In the genomic region with DNA sequence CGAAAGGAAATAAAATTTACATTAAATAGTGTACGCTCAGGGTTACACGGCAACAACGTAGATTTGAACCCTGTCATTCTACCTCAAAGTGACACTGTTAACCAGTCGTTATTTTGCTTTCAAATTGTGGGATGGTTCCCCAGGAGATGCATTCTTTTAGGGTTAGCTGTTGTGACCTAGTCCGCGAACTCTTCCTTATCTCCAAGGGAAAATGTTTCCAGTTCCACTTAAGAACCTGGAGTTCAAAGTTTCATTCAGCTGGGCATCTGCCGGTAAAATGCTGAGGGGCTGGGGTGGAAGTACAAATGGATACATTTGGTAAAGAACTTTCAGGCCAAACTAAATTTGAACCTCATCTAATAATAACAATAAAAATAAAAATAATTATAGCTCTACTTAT, we compare ENCODE assay signal across 17 cellular contexts.
A peak's percentile ranks its signal among the peaks of the same experiment; 100 is the strongest.
DNase-seq lines count a peak whose midpoint lies in the region; ATAC-seq, FAIRE-seq and TF ChIP-seq lines count a peak whose summit lies in the region.
"Had no signal": no experiment of that assay in that cellular context is flagged by ENCODE, and none has a peak within 500 bp of the region (broad histone marks: within the 10 kb centered on the region; RNA-seq: fewer than 3 reads in every experiment).

No MANE protein-coding gene starts in this region.

- no peaks in the 10 kb centered on the region for H3K79me2 ChIP-seq in HepG2 (ENCODE audit: insufficient read depth, low read length)

- no peak overlapping the region for H3K9ac ChIP-seq in HepG2 (ENCODE audit: insufficient read depth, low read depth, low read length)

- H3K4me3 ChIP-seq in left ventricle myocardium inferior (no peak overlapping the region), HepG2 (replicated peaks in 1 of 3; ENCODE audit: insufficient read depth in 1 of 3, low read depth in 2 of 3, low read length in 3 of 3) (no peak overlapping the region), ascending aorta (no peak overlapping the region)

- POLR2A ChIA-PET in HepG2 (lab: Yijun Ruan, JAX), result no interaction called here

- BruUV-seq in HepG2 (replicated peaks; lab: Mats Ljungman, UMichigan), result no TSS peak

- H4K20me1 ChIP-seq in HepG2 (ENCODE audit: insufficient read depth, low read length), result no peaks in the 10 kb centered on the region

- TF ChIP-seq POLR2A in HepG2 (IDR thresholded peaks at IDR 0.05; ENCODE audit: insufficient read depth in 1 of 2, low read depth in 2 of 2, low read length in 2 of 2), result no peak

- in situ Hi-C loops in HepG2 (cut with HindIII; ENCODE audit: extremely low pct_ligation_motif_present, low pct_unique_long_range_greater_than_20kb), result no loop called here

- H3K27me3 ChIP-seq in left ventricle myocardium inferior (ENCODE audit: low read depth), result no peaks in the 10 kb centered on the region
- H3K27me3 ChIP-seq in HepG2 (ENCODE audit: control insufficient read depth in 1 of 2, insufficient read depth in 2 of 2, low read length in 2 of 2), result no peaks in the 10 kb centered on the region
- H3K27me3 ChIP-seq in ascending aorta, result no peaks in the 10 kb centered on the region

- H3K9me3 ChIP-seq in left ventricle myocardium inferior (replicated peaks) (no peaks in the 10 kb centered on the region), HepG2 (ENCODE audit: low read length) (no peaks in the 10 kb centered on the region), ascending aorta (no peaks in the 10 kb centered on the region)

- no peak for TF ChIP-seq RAD21 in HepG2 (CRISPR knock-in tag; IDR thresholded peaks at IDR 0.05)

- H3K36me3 ChIP-seq in left ventricle myocardium inferior, result peaks cover 19% of the 10 kb centered on the region
- H3K36me3 ChIP-seq in HepG2 (replicated peaks in 1 of 2; ENCODE audit: control insufficient read depth in 1 of 2, insufficient read depth in 2 of 2, low read length in 2 of 2), result peaks cover 1 to 17% of the 10 kb centered on the region in 2 experiments
- peaks cover 0 to 3% of the 10 kb centered on the region in 2 donors for H3K36me3 ChIP-seq in ascending aorta

- no peak for ATAC-seq in Right ventricle myocardium inferior
- no peak for ATAC-seq in HepG2
- ATAC-seq in GM19455 (IDR thresholded peaks at IDR 0.05; ENCODE audit: unreplicated experiment), result no peak
- ATAC-seq: CD8-positive, alpha-beta T cell had no signal

- intact Hi-C loops in left ventricle myocardium inferior (cut with micrococcal nuclease), result no loop called here
- intact Hi-C loops in Right ventricle myocardium inferior (cut with DNase I), result loop anchor here (5.0 kb wide), 1 partner anchor 117 kb away; no protein-coding TSS in a partner anchor
- intact Hi-C loops in HepG2 (cut with micrococcal nuclease; ENCODE audit: unreplicated experiment), result no loop called here
- intact Hi-C loops in ascending aorta (cut with DNase I), result no loop called here

- no peak for TF ChIP-seq CTCF in left ventricle myocardium inferior (IDR thresholded peaks at IDR 0.05; ENCODE audit: borderline replicate concordance)
- no peak for TF ChIP-seq CTCF in HepG2 (CRISPR knock-in tag; IDR thresholded peaks at IDR 0.05)
- TF ChIP-seq CTCF in ascending aorta (IDR thresholded peaks at IDR 0.05), result no peak

- no peak for TF ChIP-seq EP300 in HepG2 (IDR thresholded peaks at IDR 0.05; ENCODE audit: low read depth in 2 of 2, low read length in 2 of 2)
- no peak for TF ChIP-seq EP300 in HepG2 (CRISPR knock-in tag; IDR thresholded peaks at IDR 0.05; ENCODE audit: borderline replicate concordance)

- FAIRE-seq in HepG2 (lab: Jason Lieb, UNC), result no peak
- FAIRE-seq: G401.6, GM12891 had no signal

- H3K27ac ChIP-seq in left ventricle myocardium inferior (replicated peaks), result peak overlapping the region; percentile 73
- no peak overlapping the region for H3K27ac ChIP-seq in HepG2 (ENCODE audit: extremely low read length, insufficient read depth, low read length)
- H3K27ac ChIP-seq in ascending aorta, result no peak overlapping the region
- H3K27ac ChIP-seq: 22Rv1 had no signal

- no peak for DNase-seq in left ventricle myocardium inferior
- DNase-seq in Right ventricle myocardium inferior (ENCODE audit: missing footprints), result no peak
- peak; percentile 52 for DNase-seq in amniotic epithelial cell (ENCODE audit: low read depth)
- peak; percentile 41 for DNase-seq in mucosa of gallbladder (ENCODE audit: low spot score)
- no peak for DNase-seq in HepG2 (ENCODE audit: low spot score)
- no peak for DNase-seq in NCI-H1930 (lab: John Stamatoyannopoulos, UW)
- no peak for DNase-seq in ascending aorta (ENCODE audit: low spot score in 2 of 2)
- DNase-seq: CD8-positive, alpha-beta T cell; COR-L47; DMS53; EL; GOT3; H9 had no signal

- CTCF ChIA-PET in HepG2 (lab: Yijun Ruan, JAX; ENCODE audit: low intra/inter-chr PET ratio, low total read pairs), result no interaction called here

- H3K4me2 ChIP-seq in HepG2 (ENCODE audit: low read depth, low read length), result no peak overlapping the region

- H3K4me1 ChIP-seq in left ventricle myocardium inferior (peaks cover 86% of the 10 kb centered on the region), HepG2 (ENCODE audit: insufficient read depth, low read length) (peaks cover 19% of the 10 kb centered on the region), ascending aorta (peaks cover 11 to 31% of the 10 kb centered on the region in 2 donors)

- no peak overlapping the region for H2AFZ ChIP-seq in HepG2 (ENCODE audit: low read length)

- WGBS in HepG2 (ENCODE audit: low lambda C conversion rate), result 85% methylated on average over 8 of the region's 8 CpGs

TF ChIP-seq in HepG2, 621 proteins besides CTCF, POLR2A, EP300 and RAD21 (continues in another document):
- TF ChIP-seq, protein P1, sequence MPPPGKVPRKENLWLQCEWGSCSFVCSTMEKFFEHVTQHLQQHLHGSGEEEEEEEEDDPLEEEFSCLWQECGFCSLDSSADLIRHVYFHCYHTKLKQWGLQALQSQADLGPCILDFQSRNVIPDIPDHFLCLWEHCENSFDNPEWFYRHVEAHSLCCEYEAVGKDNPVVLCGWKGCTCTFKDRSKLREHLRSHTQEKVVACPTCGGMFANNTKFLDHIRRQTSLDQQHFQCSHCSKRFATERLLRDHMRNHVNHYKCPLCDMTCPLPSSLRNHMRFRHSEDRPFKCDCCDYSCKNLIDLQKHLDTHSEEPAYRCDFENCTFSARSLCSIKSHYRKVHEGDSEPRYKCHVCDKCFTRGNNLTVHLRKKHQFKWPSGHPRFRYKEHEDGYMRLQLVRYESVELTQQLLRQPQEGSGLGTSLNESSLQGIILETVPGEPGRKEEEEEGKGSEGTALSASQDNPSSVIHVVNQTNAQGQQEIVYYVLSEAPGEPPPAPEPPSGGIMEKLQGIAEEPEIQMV (CRISPR knock-in tag; IDR thresholded peaks at IDR 0.05; ENCODE audit: low read depth), result no peak
- TF ChIP-seq, protein P2, sequence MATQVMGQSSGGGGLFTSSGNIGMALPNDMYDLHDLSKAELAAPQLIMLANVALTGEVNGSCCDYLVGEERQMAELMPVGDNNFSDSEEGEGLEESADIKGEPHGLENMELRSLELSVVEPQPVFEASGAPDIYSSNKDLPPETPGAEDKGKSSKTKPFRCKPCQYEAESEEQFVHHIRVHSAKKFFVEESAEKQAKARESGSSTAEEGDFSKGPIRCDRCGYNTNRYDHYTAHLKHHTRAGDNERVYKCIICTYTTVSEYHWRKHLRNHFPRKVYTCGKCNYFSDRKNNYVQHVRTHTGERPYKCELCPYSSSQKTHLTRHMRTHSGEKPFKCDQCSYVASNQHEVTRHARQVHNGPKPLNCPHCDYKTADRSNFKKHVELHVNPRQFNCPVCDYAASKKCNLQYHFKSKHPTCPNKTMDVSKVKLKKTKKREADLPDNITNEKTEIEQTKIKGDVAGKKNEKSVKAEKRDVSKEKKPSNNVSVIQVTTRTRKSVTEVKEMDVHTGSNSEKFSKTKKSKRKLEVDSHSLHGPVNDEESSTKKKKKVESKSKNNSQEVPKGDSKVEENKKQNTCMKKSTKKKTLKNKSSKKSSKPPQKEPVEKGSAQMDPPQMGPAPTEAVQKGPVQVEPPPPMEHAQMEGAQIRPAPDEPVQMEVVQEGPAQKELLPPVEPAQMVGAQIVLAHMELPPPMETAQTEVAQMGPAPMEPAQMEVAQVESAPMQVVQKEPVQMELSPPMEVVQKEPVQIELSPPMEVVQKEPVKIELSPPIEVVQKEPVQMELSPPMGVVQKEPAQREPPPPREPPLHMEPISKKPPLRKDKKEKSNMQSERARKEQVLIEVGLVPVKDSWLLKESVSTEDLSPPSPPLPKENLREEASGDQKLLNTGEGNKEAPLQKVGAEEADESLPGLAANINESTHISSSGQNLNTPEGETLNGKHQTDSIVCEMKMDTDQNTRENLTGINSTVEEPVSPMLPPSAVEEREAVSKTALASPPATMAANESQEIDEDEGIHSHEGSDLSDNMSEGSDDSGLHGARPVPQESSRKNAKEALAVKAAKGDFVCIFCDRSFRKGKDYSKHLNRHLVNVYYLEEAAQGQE (IDR thresholded peaks at IDR 0.05; ENCODE audit: borderline replicate concordance in 1 of 2, low read depth in 1 of 2, low read length in 2 of 2), result no peak
- TF ChIP-seq FIP1L1 (IDR thresholded peaks at IDR 0.05; ENCODE audit: borderline replicate concordance, insufficient read depth, low read depth, low read length) (no peak), NFYC (CRISPR knock-in tag; IDR thresholded peaks at IDR 0.05) (no peak), TGIF2 (CRISPR knock-in tag; IDR thresholded peaks at IDR 0.05) (no peak), ZBTB1 (CRISPR knock-in tag; IDR thresholded peaks at IDR 0.05; ENCODE audit: borderline replicate concordance) (no peak), CEBPG (CRISPR knock-in tag; IDR thresholded peaks at IDR 0.05) (no peak), GTF3A (CRISPR knock-in tag; conservative IDR thresholded peaks at IDR 0.05) (no peak), ZBTB42 (CRISPR knock-in tag; IDR thresholded peaks at IDR 0.05) (no peak), HNF4G (IDR thresholded peaks at IDR 0.05; ENCODE audit: borderline replicate concordance, low read depth, low read length) (no peak), HNF4G (CRISPR knock-in tag; IDR thresholded peaks at IDR 0.05; ENCODE audit: borderline replicate concordance, low read depth) (no peak), SRSF4 (IDR thresholded peaks at IDR 0.05; ENCODE audit: low read depth, low read length, poor library complexity, severe bottlenecking) (no peak), ZNF337 (CRISPR knock-in tag; IDR thresholded peaks at IDR 0.05; ENCODE audit: borderline replicate concordance, low read depth) (no peak)
- TF ChIP-seq, protein P3, sequence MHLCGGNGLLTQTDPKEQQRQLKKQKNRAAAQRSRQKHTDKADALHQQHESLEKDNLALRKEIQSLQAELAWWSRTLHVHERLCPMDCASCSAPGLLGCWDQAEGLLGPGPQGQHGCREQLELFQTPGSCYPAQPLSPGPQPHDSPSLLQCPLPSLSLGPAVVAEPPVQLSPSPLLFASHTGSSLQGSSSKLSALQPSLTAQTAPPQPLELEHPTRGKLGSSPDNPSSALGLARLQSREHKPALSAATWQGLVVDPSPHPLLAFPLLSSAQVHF (CRISPR knock-in tag; IDR thresholded peaks at IDR 0.05), result no peak
- TF ChIP-seq, protein P4, sequence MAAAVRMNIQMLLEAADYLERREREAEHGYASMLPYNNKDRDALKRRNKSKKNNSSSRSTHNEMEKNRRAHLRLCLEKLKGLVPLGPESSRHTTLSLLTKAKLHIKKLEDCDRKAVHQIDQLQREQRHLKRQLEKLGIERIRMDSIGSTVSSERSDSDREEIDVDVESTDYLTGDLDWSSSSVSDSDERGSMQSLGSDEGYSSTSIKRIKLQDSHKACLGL (CRISPR knock-in tag; IDR thresholded peaks at IDR 0.05), result no peak

Comparison
In these comparisons a context has a peak if more than half of its experiments do, and no peak if none do; other contexts are left out.
1. DNase-seq: peak in amniotic epithelial cell (single experiment) and mucosa of gallbladder (single experiment); none in left ventricle myocardium inferior (single experiment), Right ventricle myocardium inferior (single experiment), HepG2 (single experiment), NCI-H1930 (0 of 2) and ascending aorta (0 of 2).